In genomic region chr16:12458591-12459400, GRCh38 we compare ENCODE assay signal across 9 cellular contexts.
A peak's percentile ranks its signal among the peaks of the same experiment; 100 is the strongest.
DNase-seq lines count a peak whose midpoint lies in the region; ATAC-seq and TF ChIP-seq lines count a peak whose summit lies in the region.
"Had no signal": no experiment of that assay in that cellular context is flagged by ENCODE, and none has a peak within 500 bp of the region (broad histone marks: within the 10 kb centered on the region; RNA-seq: fewer than 3 reads in every experiment).

No MANE protein-coding gene starts in this region.

- no peaks in the 10 kb centered on the region for H3K36me3 ChIP-seq in brain microvascular endothelial cell (replicated peaks)

- no peak for TF ChIP-seq CTCF in GM10266 (IDR thresholded peaks at IDR 0.05; ENCODE audit: control insufficient read depth, insufficient read depth, low read depth, missing control alignments)
- no peak for TF ChIP-seq CTCF in natural killer cell (IDR thresholded peaks at IDR 0.05)
- TF ChIP-seq CTCF in brain microvascular endothelial cell (IDR thresholded peaks at IDR 0.05; ENCODE audit: low read depth, low read length, missing control alignments): no peak

- ATAC-seq in HG03342 (IDR thresholded peaks at IDR 0.05; ENCODE audit: unreplicated experiment) (peak; percentile 60), natural killer cell (peak; percentile 70 to 91 (median 87)), HG02588 (IDR thresholded peaks at IDR 0.05; ENCODE audit: unreplicated experiment) (no peak)

- H3K27me3 Mint-ChIP-seq in natural killer cell (ENCODE audit: low read depth in 2 of 2): no peaks in the 10 kb centered on the region

- intact Hi-C loops in natural killer cell (cut with micrococcal nuclease): no loop called here

- peaks cover 16 to 31% of the 10 kb centered on the region in 2 donors for H3K4me1 Mint-ChIP-seq in natural killer cell

- H3K36me3 Mint-ChIP-seq in natural killer cell: no peaks in the 10 kb centered on the region

- H3K9me3 Mint-ChIP-seq in natural killer cell: no peaks in the 10 kb centered on the region

- peak overlapping the region; percentile 82 to 88 for H3K27ac Mint-ChIP-seq in natural killer cell

- no peak overlapping the region for H3K4me3 ChIP-seq in brain microvascular endothelial cell (ENCODE audit: low read depth, low read length)

- DNase-seq in GM10266 (ENCODE audit: extremely low spot score): peak; percentile 45
- peak; percentile 38 to 54 for DNase-seq in activated T-cell treated with anti-CD3 and anti-CD28 coated beads, Interleukin-2, amount 50 U/mL, for 48 hours
- DNase-seq in natural killer cell: no peak
- DNase-seq in NCI-H1694 treated with DMSO at 0.1 percent for 48 hours (lab: John Stamatoyannopoulos, UW): no peak
- no peak for DNase-seq in caudate nucleus (lab: John Stamatoyannopoulos, UW)
- DNase-seq in brain microvascular endothelial cell: no peak
- DNase-seq: NCI-H1105 treated with DMSO at 0.1 percent for 48 hours had no signal

- H3K27me3 ChIP-seq in brain microvascular endothelial cell (replicated peaks): no peaks in the 10 kb centered on the region

- peak overlapping the region; percentile 80 for H3K4me3 Mint-ChIP-seq in natural killer cell

- H3K27ac ChIP-seq in caudate nucleus (ENCODE audit: low read depth, low read length) (no peak overlapping the region), brain microvascular endothelial cell (no peak overlapping the region)

- in situ Hi-C loops in brain microvascular endothelial cell (cut with HindIII; ENCODE audit: low pct_ligation_motif_present, low sequenced_read_pairs): no loop called here

Comparison
In these comparisons a context has a peak if more than half of its experiments do, and no peak if none do; other contexts are left out.
1. DNase-seq: peak in GM10266 (single experiment) and activated T-cell treated with anti-CD3 and anti-CD28 coated beads, Interleukin-2, amount 50 U/mL, for 48 hours (2 of 2); none in natural killer cell (single experiment), NCI-H1694 treated with DMSO at 0.1 percent for 48 hours (single experiment), caudate nucleus (0 of 61) and brain microvascular endothelial cell (single experiment).